Comparison of ENCODE assay signal across 23 cellular contexts in genomic region chrX:2457289-2458133, GRCh38.
"Had no signal": no experiment of that assay in that cellular context is flagged by ENCODE, and none has a peak within 500 bp of the region (broad histone marks: within the 10 kb centered on the region; RNA-seq: fewer than 3 reads in every experiment).

No MANE protein-coding gene starts in this region.

- H3K4me1 ChIP-seq: adrenal gland, breast epithelium, spleen, thyroid gland had no signal

- H3K4me1 Mint-ChIP-seq: mesothelial cell of epicardium had no signal

- H3K9me3 ChIP-seq: adrenal gland, breast epithelium, thyroid gland had no signal

- FAIRE-seq: astrocyte, keratinocyte had no signal

- ATAC-seq: activated naive CD4-positive, alpha-beta T cell treated with anti-CD3 and anti-CD28 coated beads, Interleukin-2, amount 50 U/mL, for 72 hours; activated T-cell treated with anti-CD3 and anti-CD28 coated beads, Interleukin-2, amount 50 U/mL, for 72 hours; natural killer cell treated with Interleukin-12 subunit alpha and Interleukin-12 subunit beta and Interleukin-15 and Interleukin-18, amount 100 ng/mL, for 72 hours; stimulated activated naive B cell treated with anti-CD40 and anti-IgM and Interleukin-4, amounts not matched to agents 10 μg/mL and 1 μg/mL and 100 μg/mL, for 72 hours had no signal

- DNase-seq: activated CD4-positive, alpha-beta T cell treated with anti-CD3 and anti-CD28 coated beads, Interleukin-2, amount 50 U/mL, for 1 hour; activated CD4-positive, CD25-positive, alpha-beta regulatory T cell; activated effector memory CD4-positive, alpha-beta T cell treated with anti-CD3 and anti-CD28 coated beads, Interleukin-2, amount 50 U/mL, for 16 hours; activated T-cell treated with anti-CD3 and anti-CD28 coated beads, Interleukin-2, amount 50 U/mL, for 72 hours; adrenal gland; cerebellar nuclear complex; effector memory CD4-positive, alpha-beta T cell; foreskin fibroblast; nucleus accumbens; retina; spleen; stimulated activated CD4-positive, alpha-beta T cell treated with anti-CD3 and anti-CD28 coated beads, Interleukin-4, amount 100 ng/mL, for 4 hours; stimulated activated naive B cell treated with anti-CD40 and anti-IgM and Interleukin-4, amounts not matched to agents 10 μg/mL and 1 μg/mL and 100 μg/mL, for 72 hours; thyroid gland had no signal

- H3K27ac Mint-ChIP-seq: activated T-cell treated with anti-CD3 and anti-CD28 coated beads, Interleukin-2, amount 50 U/mL, for 72 hours; dendritic cell treated with granulocyte-macrophage colony-stimulating factor and Interleukin-4, amounts not matched to agents 40 ng/mL and 50 ng/mL, for 4 days; mesothelial cell of epicardium; natural killer cell treated with Interleukin-12 subunit alpha and Interleukin-12 subunit beta and Interleukin-15 and Interleukin-18, amount 100 ng/mL, for 72 hours; stimulated activated naive B cell treated with anti-CD40 and anti-IgM and Interleukin-4, amounts not matched to agents 10 μg/mL and 1 μg/mL and 100 μg/mL, for 72 hours had no signal

- H3K4me3 Mint-ChIP-seq: activated T-cell treated with anti-CD3 and anti-CD28 coated beads, Interleukin-2, amount 50 U/mL, for 72 hours; dendritic cell treated with granulocyte-macrophage colony-stimulating factor and Interleukin-4, amounts not matched to agents 40 ng/mL and 50 ng/mL, for 4 days; mesothelial cell of epicardium; natural killer cell treated with Interleukin-12 subunit alpha and Interleukin-12 subunit beta and Interleukin-15 and Interleukin-18, amount 100 ng/mL, for 72 hours; stimulated activated naive B cell treated with anti-CD40 and anti-IgM and Interleukin-4, amounts not matched to agents 10 μg/mL and 1 μg/mL and 100 μg/mL, for 72 hours had no signal

- H3K4me2 ChIP-seq: hepatocyte had no signal

- H3K27me3 Mint-ChIP-seq: dendritic cell treated with granulocyte-macrophage colony-stimulating factor and Interleukin-4, amounts not matched to agents 40 ng/mL and 50 ng/mL, for 4 days; natural killer cell treated with Interleukin-12 subunit alpha and Interleukin-12 subunit beta and Interleukin-15 and Interleukin-18, amount 100 ng/mL, for 72 hours; stimulated activated naive B cell treated with anti-CD40 and anti-IgM and Interleukin-4, amounts not matched to agents 10 μg/mL and 1 μg/mL and 100 μg/mL, for 72 hours had no signal

- H3K27ac ChIP-seq: adrenal gland, breast epithelium, spleen, thyroid gland had no signal

- H3K4me3 ChIP-seq: adrenal gland, breast epithelium, hepatocyte, lung, spleen, thyroid gland had no signal

- H3K27me3 ChIP-seq: adrenal gland, breast epithelium, hepatocyte, spleen, thyroid gland had no signal

- H2AFZ ChIP-seq: hepatocyte had no signal

- H3K36me3 ChIP-seq: adrenal gland, breast epithelium, thyroid gland had no signal
